ENCODE assay signal across 12 cellular contexts in genomic region chr3:4719011-4719649, GRCh38.
DNase-seq lines count a peak whose midpoint lies in the region; ATAC-seq and TF ChIP-seq lines count a peak whose summit lies in the region.
"Had no signal": no experiment of that assay in that cellular context is flagged by ENCODE, and none has a peak within 500 bp of the region (broad histone marks: within the 10 kb centered on the region; RNA-seq: fewer than 3 reads in every experiment).

No MANE protein-coding gene starts in this region.

- H3K36me3 Mint-ChIP-seq in HFFc6 (ENCODE audit: low read depth): no peaks in the 10 kb centered on the region

- H3K4me1 ChIP-seq in Peyer's patch: peaks cover 0 to 38% (median 0%) of the 10 kb centered on the region in 4 donors

- H3K27ac Mint-ChIP-seq in HFFc6: peak overlapping the region; percentile 8; the same call in 1 of the 2 replicates
- H3K27ac Mint-ChIP-seq: naive thymus-derived CD4-positive, alpha-beta T cell had no signal

- H3K9me3 Mint-ChIP-seq in HFFc6: no peaks in the 10 kb centered on the region
- H3K9me3 Mint-ChIP-seq: naive thymus-derived CD4-positive, alpha-beta T cell had no signal

- peaks cover 88% of the 10 kb centered on the region for H3K4me1 Mint-ChIP-seq in HFFc6 (ENCODE audit: low read depth)

- H3K36me3 ChIP-seq in Peyer's patch: no peaks in the 10 kb centered on the region
- no peaks in the 10 kb centered on the region for H3K36me3 ChIP-seq in WERI-Rb-1
- H3K36me3 ChIP-seq: adrenal gland had no signal

- TF ChIP-seq POLR2A in Peyer's patch (IDR thresholded peaks at IDR 0.05): no peak

- TF ChIP-seq CTCF in HFFc6 (IDR thresholded peaks at IDR 0.05) (no peak), Peyer's patch (IDR thresholded peaks at IDR 0.05) (no peak), fibroblast of villous mesenchyme (IDR thresholded peaks at IDR 0.05; ENCODE audit: insufficient read depth, low read depth, low read length) (no peak), WERI-Rb-1 (IDR thresholded peaks at IDR 0.05; ENCODE audit: low read depth, low read length) (no peak)

- no peak overlapping the region for H3K4me3 Mint-ChIP-seq in HFFc6
- H3K4me3 Mint-ChIP-seq: naive thymus-derived CD4-positive, alpha-beta T cell had no signal

- intact Hi-C loops in sciatic nerve (cut with DNase I): loop anchor here (10.0 kb wide), 1 partner anchor 316 kb away; no protein-coding TSS in a partner anchor

- H3K4me3 ChIP-seq in Peyer's patch (no peak overlapping the region), fibroblast of villous mesenchyme (ENCODE audit: low read depth, low read length) (no peak overlapping the region), WERI-Rb-1 (ENCODE audit: low read depth, low read length) (no peak overlapping the region)
- H3K4me3 ChIP-seq: adrenal gland had no signal

- no peak for DNase-seq in HFFc6
- no peak for DNase-seq in Peyer's patch
- peak; percentile 53 for DNase-seq in fibroblast of villous mesenchyme (ENCODE audit: low read depth)
- no peak for DNase-seq in sciatic nerve (ENCODE audit: low spot score)
- no peak for DNase-seq in WERI-Rb-1
- no peak for DNase-seq in stimulated activated CD4-positive, alpha-beta T cell treated with anti-CD3 and anti-CD28 coated beads, Interleukin-4, amount 100 ng/mL, for 4 hours
- DNase-seq: activated CD8-positive, alpha-beta memory T cell treated with anti-CD3 and anti-CD28 coated beads, Interleukin-2, amount 50 U/mL, for 4 hours; naive thymus-derived CD4-positive, alpha-beta T cell; NCI-H1436 had no signal

- H3K27ac ChIP-seq in Peyer's patch (peak overlapping the region in 3 of 4 donors; percentile 19 to 79 (median 61)), WERI-Rb-1 (no peak overlapping the region)

- H3K27me3 ChIP-seq in Peyer's patch: no peaks in the 10 kb centered on the region
- H3K27me3 ChIP-seq in WERI-Rb-1 (ENCODE audit: insufficient read depth, low read depth, severe bottlenecking): no peaks in the 10 kb centered on the region
- H3K27me3 ChIP-seq: adrenal gland had no signal

- H3K9me3 ChIP-seq in Peyer's patch (no peaks in the 10 kb centered on the region), WERI-Rb-1 (ENCODE audit: severe bottlenecking) (no peaks in the 10 kb centered on the region)
- H3K9me3 ChIP-seq: adrenal gland had no signal

- ATAC-seq in sciatic nerve: peak; percentile 43
- ATAC-seq in HG02870 (IDR thresholded peaks at IDR 0.05; ENCODE audit: unreplicated experiment): no peak
- ATAC-seq in HG03342 (IDR thresholded peaks at IDR 0.05; ENCODE audit: unreplicated experiment): no peak
- ATAC-seq: naive thymus-derived CD4-positive, alpha-beta T cell had no signal

- no peaks in the 10 kb centered on the region; the same call in 1 of the 2 replicates for H3K27me3 Mint-ChIP-seq in HFFc6 (ENCODE audit: insufficient read depth)
- H3K27me3 Mint-ChIP-seq: naive thymus-derived CD4-positive, alpha-beta T cell had no signal
